In the genomic region with DNA sequence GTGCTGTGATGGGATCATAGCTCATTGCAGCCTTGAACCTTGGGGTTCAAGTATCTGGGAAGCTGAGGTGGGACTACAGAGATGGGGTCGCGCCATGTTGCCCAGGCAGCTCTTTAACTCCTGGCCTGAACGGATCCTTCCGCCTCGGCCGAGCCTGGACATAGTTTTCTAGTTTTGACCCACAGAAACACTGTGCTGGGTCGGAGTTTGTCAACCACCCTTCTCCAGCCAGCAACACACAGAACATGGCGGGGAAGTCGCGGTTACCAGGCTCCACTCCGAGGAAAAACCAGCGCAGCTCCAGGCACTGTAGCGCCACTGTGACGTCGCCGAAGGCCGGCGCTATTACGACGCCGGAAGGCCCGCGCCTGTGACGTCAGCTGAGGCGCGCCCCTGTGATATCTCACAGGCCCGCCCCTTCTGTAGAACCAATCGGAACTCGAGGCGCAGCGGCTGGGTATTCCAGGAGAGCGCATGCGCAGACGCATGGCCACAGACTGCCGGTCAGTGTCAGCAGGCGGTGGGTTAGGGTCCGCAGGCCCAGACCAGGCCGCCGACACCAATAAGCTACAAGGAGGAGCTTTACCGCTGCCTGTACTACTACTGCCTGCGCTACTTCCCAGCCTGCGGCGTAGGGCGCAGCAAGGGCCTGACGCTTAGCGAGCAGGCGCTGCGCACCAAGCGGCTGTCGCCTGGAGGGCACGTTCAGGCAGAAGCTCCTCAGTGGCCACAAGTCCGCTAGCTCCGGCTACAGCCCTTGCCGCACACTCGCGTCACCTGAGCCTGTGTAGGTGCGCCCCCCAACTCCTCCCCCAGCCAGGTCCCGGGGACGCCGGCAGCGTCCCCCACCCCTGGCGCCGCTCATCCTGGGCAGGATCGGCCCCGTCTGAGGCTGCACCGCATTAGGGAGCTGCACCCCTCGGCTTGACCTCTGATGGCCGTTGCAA, we compare ENCODE assay signal across 1 cellular context.
TF ChIP-seq lines count a peak whose summit lies in the region.

No MANE protein-coding gene starts in this region.

TF ChIP-seq in HepG2, 621 proteins besides CTCF, POLR2A, EP300 and RAD21 (continued from another document):
- TF ChIP-seq, protein P1, sequence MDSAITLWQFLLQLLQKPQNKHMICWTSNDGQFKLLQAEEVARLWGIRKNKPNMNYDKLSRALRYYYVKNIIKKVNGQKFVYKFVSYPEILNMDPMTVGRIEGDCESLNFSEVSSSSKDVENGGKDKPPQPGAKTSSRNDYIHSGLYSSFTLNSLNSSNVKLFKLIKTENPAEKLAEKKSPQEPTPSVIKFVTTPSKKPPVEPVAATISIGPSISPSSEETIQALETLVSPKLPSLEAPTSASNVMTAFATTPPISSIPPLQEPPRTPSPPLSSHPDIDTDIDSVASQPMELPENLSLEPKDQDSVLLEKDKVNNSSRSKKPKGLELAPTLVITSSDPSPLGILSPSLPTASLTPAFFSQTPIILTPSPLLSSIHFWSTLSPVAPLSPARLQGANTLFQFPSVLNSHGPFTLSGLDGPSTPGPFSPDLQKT (CRISPR knock-in tag; IDR thresholded peaks at IDR 0.05; ENCODE audit: borderline replicate concordance): no peak
- TF ChIP-seq LRRFIP1 (CRISPR knock-in tag; conservative IDR thresholded peaks at IDR 0.05) (no peak), SUZ12 (IDR thresholded peaks at IDR 0.05; ENCODE audit: low read depth, low read length) (no peak), SIN3B (IDR thresholded peaks at IDR 0.05; ENCODE audit: low read length) (no peak), BRD4 (CRISPR knock-in tag; IDR thresholded peaks at IDR 0.05) (peak; percentile 84), FOXK2 (IDR thresholded peaks at IDR 0.05) (no peak), AKAP8 (CRISPR knock-in tag; IDR thresholded peaks at IDR 0.05) (peak; percentile 74; the same call in 1 of the 2 replicates), ZHX1 (CRISPR knock-in tag; IDR thresholded peaks at IDR 0.05; ENCODE audit: low read depth) (peak; percentile 100), ZNF777 (CRISPR knock-in tag; IDR thresholded peaks at IDR 0.05) (peak; percentile 76), ZNF558 (CRISPR knock-in tag; IDR thresholded peaks at IDR 0.05; ENCODE audit: borderline replicate concordance) (peak; percentile 48; the same call in 1 of the 2 replicates), NONO (IDR thresholded peaks at IDR 0.05) (no peak), NONO (CRISPR knock-in tag; conservative IDR thresholded peaks at IDR 0.05) (peak; percentile 94), CHD2 (IDR thresholded peaks at IDR 0.05; ENCODE audit: low read depth, low read length) (0 out of 2 replicates have a peak, but pooled peaks have one; percentile 25), MED8 (CRISPR knock-in tag; IDR thresholded peaks at IDR 0.05; ENCODE audit: insufficient replicate concordance) (no peak), ZNF292 (CRISPR knock-in tag; IDR thresholded peaks at IDR 0.05; ENCODE audit: borderline replicate concordance, low read depth) (peak; percentile 86), TAF15 (IDR thresholded peaks at IDR 0.05; ENCODE audit: low read depth, low read length, poor library complexity, severe bottlenecking) (peak; percentile 81), SPEN (CRISPR knock-in tag; IDR thresholded peaks at IDR 0.05; ENCODE audit: low read depth) (peak; percentile 88), ATF4 (CRISPR knock-in tag; IDR thresholded peaks at IDR 0.05) (peak in 1 of 2 experiments; percentile 77; a peak in 2 of 4 replicates), ZNF12 (CRISPR knock-in tag; IDR thresholded peaks at IDR 0.05) (no peak), ZNF230 (CRISPR knock-in tag; IDR thresholded peaks at IDR 0.05) (0 out of 2 replicates have a peak, but pooled peaks have one; percentile 73), CCAR2 (optimal IDR thresholded peaks at IDR 0.05; ENCODE audit: low read depth, low read length) (no peak), ZNF317 (CRISPR knock-in tag; IDR thresholded peaks at IDR 0.05) (peak; percentile 65), TERF1 (CRISPR knock-in tag; IDR thresholded peaks at IDR 0.05) (0 out of 2 replicates have a peak, but pooled peaks have one; percentile 35), ISX (CRISPR knock-in tag; conservative IDR thresholded peaks at IDR 0.05) (peak; percentile 68; the same call in 1 of the 2 replicates)
- TF ChIP-seq, protein P2, sequence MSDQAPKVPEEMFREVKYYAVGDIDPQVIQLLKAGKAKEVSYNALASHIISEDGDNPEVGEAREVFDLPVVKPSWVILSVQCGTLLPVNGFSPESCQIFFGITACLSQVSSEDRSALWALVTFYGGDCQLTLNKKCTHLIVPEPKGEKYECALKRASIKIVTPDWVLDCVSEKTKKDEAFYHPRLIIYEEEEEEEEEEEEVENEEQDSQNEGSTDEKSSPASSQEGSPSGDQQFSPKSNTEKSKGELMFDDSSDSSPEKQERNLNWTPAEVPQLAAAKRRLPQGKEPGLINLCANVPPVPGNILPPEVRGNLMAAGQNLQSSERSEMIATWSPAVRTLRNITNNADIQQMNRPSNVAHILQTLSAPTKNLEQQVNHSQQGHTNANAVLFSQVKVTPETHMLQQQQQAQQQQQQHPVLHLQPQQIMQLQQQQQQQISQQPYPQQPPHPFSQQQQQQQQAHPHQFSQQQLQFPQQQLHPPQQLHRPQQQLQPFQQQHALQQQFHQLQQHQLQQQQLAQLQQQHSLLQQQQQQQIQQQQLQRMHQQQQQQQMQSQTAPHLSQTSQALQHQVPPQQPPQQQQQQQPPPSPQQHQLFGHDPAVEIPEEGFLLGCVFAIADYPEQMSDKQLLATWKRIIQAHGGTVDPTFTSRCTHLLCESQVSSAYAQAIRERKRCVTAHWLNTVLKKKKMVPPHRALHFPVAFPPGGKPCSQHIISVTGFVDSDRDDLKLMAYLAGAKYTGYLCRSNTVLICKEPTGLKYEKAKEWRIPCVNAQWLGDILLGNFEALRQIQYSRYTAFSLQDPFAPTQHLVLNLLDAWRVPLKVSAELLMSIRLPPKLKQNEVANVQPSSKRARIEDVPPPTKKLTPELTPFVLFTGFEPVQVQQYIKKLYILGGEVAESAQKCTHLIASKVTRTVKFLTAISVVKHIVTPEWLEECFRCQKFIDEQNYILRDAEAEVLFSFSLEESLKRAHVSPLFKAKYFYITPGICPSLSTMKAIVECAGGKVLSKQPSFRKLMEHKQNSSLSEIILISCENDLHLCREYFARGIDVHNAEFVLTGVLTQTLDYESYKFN (CRISPR knock-in tag; conservative IDR thresholded peaks at IDR 0.05): no peak; the same call in 1 of the 2 replicates
- TF ChIP-seq, protein P3, sequence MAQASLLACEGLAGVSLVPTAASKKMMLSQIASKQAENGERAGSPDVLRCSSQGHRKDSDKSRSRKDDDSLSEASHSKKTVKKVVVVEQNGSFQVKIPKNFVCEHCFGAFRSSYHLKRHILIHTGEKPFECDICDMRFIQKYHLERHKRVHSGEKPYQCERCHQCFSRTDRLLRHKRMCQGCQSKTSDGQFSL (CRISPR knock-in tag; IDR thresholded peaks at IDR 0.05): no peak
- TF ChIP-seq, protein P4, sequence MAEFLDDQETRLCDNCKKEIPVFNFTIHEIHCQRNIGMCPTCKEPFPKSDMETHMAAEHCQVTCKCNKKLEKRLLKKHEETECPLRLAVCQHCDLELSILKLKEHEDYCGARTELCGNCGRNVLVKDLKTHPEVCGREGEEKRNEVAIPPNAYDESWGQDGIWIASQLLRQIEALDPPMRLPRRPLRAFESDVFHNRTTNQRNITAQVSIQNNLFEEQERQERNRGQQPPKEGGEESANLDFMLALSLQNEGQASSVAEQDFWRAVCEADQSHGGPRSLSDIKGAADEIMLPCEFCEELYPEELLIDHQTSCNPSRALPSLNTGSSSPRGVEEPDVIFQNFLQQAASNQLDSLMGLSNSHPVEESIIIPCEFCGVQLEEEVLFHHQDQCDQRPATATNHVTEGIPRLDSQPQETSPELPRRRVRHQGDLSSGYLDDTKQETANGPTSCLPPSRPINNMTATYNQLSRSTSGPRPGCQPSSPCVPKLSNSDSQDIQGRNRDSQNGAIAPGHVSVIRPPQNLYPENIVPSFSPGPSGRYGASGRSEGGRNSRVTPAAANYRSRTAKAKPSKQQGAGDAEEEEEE (CRISPR knock-in tag; IDR thresholded peaks at IDR 0.05; ENCODE audit: borderline replicate concordance): no peak
